Comparison of ENCODE assay signal across 11 cellular contexts in the genomic region with DNA sequence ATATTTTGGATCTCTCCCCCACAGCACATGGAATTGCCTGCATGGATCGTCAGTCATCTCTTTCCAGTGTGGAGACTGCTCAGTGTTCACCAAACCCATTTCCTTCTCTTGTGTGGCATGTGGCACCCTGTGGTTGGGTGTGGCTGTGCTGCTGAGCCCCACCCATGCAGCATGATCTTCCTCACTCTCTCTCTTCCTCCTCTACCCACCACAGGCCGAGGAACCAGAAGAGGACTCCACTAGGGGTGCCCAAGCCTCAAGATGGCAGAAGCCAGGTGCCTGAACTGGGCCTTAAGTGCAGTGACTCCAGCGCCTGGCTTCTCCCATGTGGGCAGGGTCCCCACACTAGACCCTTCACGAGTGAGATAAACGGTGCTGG.
A peak's percentile ranks its signal among the peaks of the same experiment; 100 is the strongest.
DNase-seq lines count a peak whose midpoint lies in the region; ATAC-seq and TF ChIP-seq lines count a peak whose summit lies in the region.
"Had no signal": no experiment of that assay in that cellular context is flagged by ENCODE, and none has a peak within 500 bp of the region (broad histone marks: within the 10 kb centered on the region; RNA-seq: fewer than 3 reads in every experiment).

No MANE protein-coding gene starts in this region.

- no peaks in the 10 kb centered on the region for H3K9me3 Mint-ChIP-seq in activated T-cell treated with anti-CD3 and anti-CD28 coated beads, Interleukin-2, amount 50 U/mL, for 24 hours
- no peaks in the 10 kb centered on the region for H3K9me3 Mint-ChIP-seq in naive thymus-derived CD8-positive, alpha-beta T cell

- peak; percentile 47 to 64 for ATAC-seq in naive thymus-derived CD8-positive, alpha-beta T cell
- no peak for ATAC-seq in GM21360 (IDR thresholded peaks at IDR 0.05; ENCODE audit: unreplicated experiment)

- TF ChIP-seq CTCF in GM12873 (IDR thresholded peaks at IDR 0.05; ENCODE audit: insufficient read depth, low read depth, low read length, missing control alignments) (peak; percentile 27), RWPE1 (conservative IDR thresholded peaks at IDR 0.05; ENCODE audit: low read depth) (no peak), ovary (IDR thresholded peaks at IDR 0.05) (no peak)

- H3K4me1 Mint-ChIP-seq in activated T-cell treated with anti-CD3 and anti-CD28 coated beads, Interleukin-2, amount 50 U/mL, for 24 hours (ENCODE audit: low read depth) = peaks cover 61% of the 10 kb centered on the region
- H3K4me1 Mint-ChIP-seq in naive thymus-derived CD8-positive, alpha-beta T cell = peaks cover 33 to 77% (median 62%) of the 10 kb centered on the region in 4 donors

- H3K9me3 ChIP-seq in ovary = no peaks in the 10 kb centered on the region
- H3K9me3 ChIP-seq: SJSA1, upper lobe of left lung had no signal

- no peaks in the 10 kb centered on the region for H3K36me3 ChIP-seq in ovary
- H3K36me3 ChIP-seq: SJSA1 had no signal

- no peaks in the 10 kb centered on the region for H3K27me3 ChIP-seq in ovary
- H3K27me3 ChIP-seq: SJSA1, upper lobe of left lung had no signal

- TF ChIP-seq POLR2A in ovary (IDR thresholded peaks at IDR 0.05) = no peak

- no peaks in the 10 kb centered on the region for H3K4me1 ChIP-seq in ovary (ENCODE audit: insufficient read depth)
- H3K4me1 ChIP-seq: SJSA1 had no signal

- H3K27ac ChIP-seq in RWPE1 (peak overlapping the region; percentile 24; the same call in 1 of the 2 replicates), ovary (no peak overlapping the region)
- H3K27ac ChIP-seq: SJSA1 had no signal

- H3K4me3 ChIP-seq in ovary = no peak overlapping the region
- H3K4me3 ChIP-seq: SJSA1, upper lobe of left lung had no signal

- POLR2A ChIA-PET in RWPE1 (lab: Yijun Ruan, JAX; ENCODE audit: low non-redundant PET) = no interaction called here
- POLR2A ChIA-PET in naive thymus-derived CD8-positive, alpha-beta T cell (lab: Charles Lee) = interaction anchor here (0.6 to 12.5 kb wide), 6 partner anchors 17 to 288 kb away, joined by 3 to 116 read pairs (median 4); no protein-coding TSS in a partner anchor

- H3K4me3 Mint-ChIP-seq in activated T-cell treated with anti-CD3 and anti-CD28 coated beads, Interleukin-2, amount 50 U/mL, for 24 hours = peak overlapping the region; percentile 44
- H3K4me3 Mint-ChIP-seq in naive thymus-derived CD8-positive, alpha-beta T cell = peak overlapping the region; percentile 13 to 79 (median 70)

- H3K36me3 Mint-ChIP-seq in activated T-cell treated with anti-CD3 and anti-CD28 coated beads, Interleukin-2, amount 50 U/mL, for 24 hours (ENCODE audit: low read depth) = peaks cover 96% of the 10 kb centered on the region
- H3K36me3 Mint-ChIP-seq in naive thymus-derived CD8-positive, alpha-beta T cell = peaks cover 9 to 98% (median 37%) of the 10 kb centered on the region in 3 donors

- peak overlapping the region; percentile 94 for H3K27ac Mint-ChIP-seq in activated T-cell treated with anti-CD3 and anti-CD28 coated beads, Interleukin-2, amount 50 U/mL, for 24 hours
- H3K27ac Mint-ChIP-seq in naive thymus-derived CD8-positive, alpha-beta T cell = peak overlapping the region; percentile 81 to 96 (median 92)

- intact Hi-C loops in ovary (cut with DNase I) = no loop called here

- H3K27me3 Mint-ChIP-seq in activated T-cell treated with anti-CD3 and anti-CD28 coated beads, Interleukin-2, amount 50 U/mL, for 24 hours = no peaks in the 10 kb centered on the region
- no peaks in the 10 kb centered on the region for H3K27me3 Mint-ChIP-seq in naive thymus-derived CD8-positive, alpha-beta T cell

- 74 to 83% (median 75%) methylated on average over 5 of the region's 5 CpGs for whole genome bisulfite sequencing in ovary, 3 donors

- DNase-seq in RWPE1 (ENCODE audit: low spot score) = no peak
- no peak for DNase-seq in activated T-cell treated with anti-CD3 and anti-CD28 coated beads, Interleukin-2, amount 50 U/mL, for 24 hours
- peak in 9 of 10 donors; percentile 35 to 79 (median 49) for DNase-seq in naive thymus-derived CD8-positive, alpha-beta T cell
- DNase-seq in HT-29 (ENCODE audit: low spot score) = no peak
- no peak for DNase-seq in NCI-H1092 treated with DMSO at 0.1 percent for 48 hours (lab: John Stamatoyannopoulos, UW)
- no peak for DNase-seq in ovary
- DNase-seq: NCI-H1105 treated with DMSO at 0.1 percent for 48 hours had no signal

- TF ChIP-seq EP300 in ovary (IDR thresholded peaks at IDR 0.05) = no peak

- CTCF ChIA-PET in RWPE1 (lab: Yijun Ruan, JAX) = interaction anchor here (0.7 kb wide), 1 partner anchor 12 kb away, joined by 4 read pairs; no protein-coding TSS in a partner anchor

Comparison
In these comparisons a context has a peak if more than half of its experiments do, and no peak if none do; other contexts are left out.
1. DNase-seq: peak in naive thymus-derived CD8-positive, alpha-beta T cell (9 of 10); none in RWPE1 (single experiment), activated T-cell treated with anti-CD3 and anti-CD28 coated beads, Interleukin-2, amount 50 U/mL, for 24 hours (single experiment), HT-29 (single experiment), NCI-H1092 treated with DMSO at 0.1 percent for 48 hours (single experiment) and ovary (0 of 5).